14 cellular contexts compared by ENCODE assay signal in genomic region chr20:20895537-20895936, GRCh38.
DNase-seq lines count a peak whose midpoint lies in the region; ATAC-seq and TF ChIP-seq lines count a peak whose summit lies in the region.
"Had no signal": no experiment of that assay in that cellular context is flagged by ENCODE, and none has a peak within 500 bp of the region (broad histone marks: within the 10 kb centered on the region; RNA-seq: fewer than 3 reads in every experiment).

No MANE protein-coding gene starts in this region.

- no peak for ATAC-seq in GM19035 (IDR thresholded peaks at IDR 0.05; ENCODE audit: unreplicated experiment)
- ATAC-seq: K562 had no signal

- no peaks in the 10 kb centered on the region for H3K36me3 ChIP-seq in kidney epithelial cell (ENCODE audit: control insufficient read depth, insufficient read depth, low read length)
- H3K36me3 ChIP-seq: HAP-1 had no signal

- no peaks in the 10 kb centered on the region for H3K27me3 ChIP-seq in kidney epithelial cell (ENCODE audit: control insufficient read depth, insufficient read depth, low read length)

- H3K4me3 ChIP-seq in kidney epithelial cell (ENCODE audit: low read depth, low read length): no peak overlapping the region
- H3K4me3 ChIP-seq: HAP-1, K562 had no signal

- DNase-seq in Daoy (ENCODE audit: low read depth): peak; percentile 10
- DNase-seq in kidney epithelial cell (ENCODE audit: low read depth): peak; percentile 19
- no peak for DNase-seq in NCI-H2081 treated with DMSO at 0.1 percent for 48 hours (lab: John Stamatoyannopoulos, UW)
- DNase-seq in NCI-H345 (lab: John Stamatoyannopoulos, UW): no peak
- DNase-seq in NCI-H1105 treated with DMSO at 0.1 percent for 48 hours (lab: John Stamatoyannopoulos, UW): no peak
- DNase-seq: Caco-2; CD8-positive, alpha-beta memory T cell; DND-41; GF-D8; GOT3 had no signal

- peak overlapping the region; percentile 96 for H3K27ac ChIP-seq in VCaP

- TF ChIP-seq CTCF in VCaP (conservative IDR thresholded peaks at IDR 0.05): no peak
- no peak for TF ChIP-seq CTCF in kidney epithelial cell (IDR thresholded peaks at IDR 0.05; ENCODE audit: insufficient read depth, low read length, poor library complexity, severe bottlenecking)

Comparison
In these comparisons a context has a peak if more than half of its experiments do, and no peak if none do; other contexts are left out.
1. DNase-seq: peak in Daoy (single experiment) and kidney epithelial cell (single experiment); none in NCI-H2081 treated with DMSO at 0.1 percent for 48 hours (single experiment), NCI-H345 (single experiment) and NCI-H1105 treated with DMSO at 0.1 percent for 48 hours (single experiment).